Comparison of ENCODE assay signal across 18 cellular contexts in genomic region chr16:82470506-82471196, GRCh38.
DNase-seq lines count a peak whose midpoint lies in the region; ATAC-seq and TF ChIP-seq lines count a peak whose summit lies in the region.
"Had no signal": no experiment of that assay in that cellular context is flagged by ENCODE, and none has a peak within 500 bp of the region (broad histone marks: within the 10 kb centered on the region; RNA-seq: fewer than 3 reads in every experiment).

No MANE protein-coding gene starts in this region.

- H3K4me3 ChIP-seq in gastroesophageal sphincter: no peak overlapping the region

- H3K4me1 Mint-ChIP-seq in neural crest cell: peaks cover 12% of the 10 kb centered on the region
- H3K4me1 Mint-ChIP-seq: activated naive CD4-positive, alpha-beta T cell treated with anti-CD3 and anti-CD28 coated beads, Interleukin-2, amount 10 ng/mL, durations not matched to agents 7 days and 5 days; central memory CD8-positive, alpha-beta T cell had no signal

- no peak overlapping the region for H3K27ac ChIP-seq in gastroesophageal sphincter

- ATAC-seq in gastroesophageal sphincter (no peak), GM21619 (IDR thresholded peaks at IDR 0.05; ENCODE audit: unreplicated experiment) (no peak), HG03432 (IDR thresholded peaks at IDR 0.05; ENCODE audit: unreplicated experiment) (no peak), HG02840 (IDR thresholded peaks at IDR 0.05; ENCODE audit: low FRiP score, unreplicated experiment) (no peak)
- ATAC-seq: activated T-cell treated with anti-CD3 and anti-CD28 coated beads, Interleukin-2, amount 50 U/mL, for 72 hours; esophagus mucosa; sciatic nerve had no signal

- no peaks in the 10 kb centered on the region for H3K9me3 Mint-ChIP-seq in neural crest cell

- H3K36me3 ChIP-seq in gastroesophageal sphincter: no peaks in the 10 kb centered on the region

- H3K4me3 Mint-ChIP-seq in neural crest cell: no peak overlapping the region
- H3K4me3 Mint-ChIP-seq: activated naive CD4-positive, alpha-beta T cell treated with anti-CD3 and anti-CD28 coated beads, Interleukin-2, amount 10 ng/mL, durations not matched to agents 7 days and 5 days; activated T-cell treated with anti-CD3 and anti-CD28 coated beads, Interleukin-2, amount 50 U/mL, for 72 hours; central memory CD8-positive, alpha-beta T cell had no signal

- peaks cover 11% of the 10 kb centered on the region for H3K27me3 Mint-ChIP-seq in neural crest cell (ENCODE audit: low read depth)
- H3K27me3 Mint-ChIP-seq: activated naive CD4-positive, alpha-beta T cell treated with anti-CD3 and anti-CD28 coated beads, Interleukin-2, amount 10 ng/mL, durations not matched to agents 7 days and 5 days had no signal

- H3K4me1 ChIP-seq in gastroesophageal sphincter: no peaks in the 10 kb centered on the region

- WGBS in gastroesophageal sphincter (ENCODE audit: low coverage in 1 of 2), 2 donors: 31 to 37% methylated on average over 4 to 7 of the region's 11 CpGs

- no peak for TF ChIP-seq POLR2A in gastroesophageal sphincter (IDR thresholded peaks at IDR 0.05)

- no peak overlapping the region for H3K27ac Mint-ChIP-seq in neural crest cell (ENCODE audit: unreplicated experiment)
- H3K27ac Mint-ChIP-seq: activated naive CD4-positive, alpha-beta T cell treated with anti-CD3 and anti-CD28 coated beads, Interleukin-2, amount 10 ng/mL, durations not matched to agents 7 days and 5 days; activated T-cell treated with anti-CD3 and anti-CD28 coated beads, Interleukin-2, amount 50 U/mL, for 72 hours had no signal

- DNase-seq in DMS 273 treated with DMSO at 0.1 percent for 48 hours (lab: John Stamatoyannopoulos, UW): peak; percentile 14
- peak; percentile 16 for DNase-seq in NCI-H460 (ENCODE audit: extremely low read depth, low read depth)
- peak; percentile 1 for DNase-seq in fibroblast of peridontal ligament (ENCODE audit: extremely low read depth)
- peak; percentile 8 for DNase-seq in neural crest cell (ENCODE audit: low read depth, low spot score)
- DNase-seq: activated naive CD4-positive, alpha-beta T cell treated with anti-CD3 and anti-CD28 coated beads, Interleukin-2, amount 10 ng/mL, durations not matched to agents 7 days and 5 days; activated T-cell treated with anti-CD3 and anti-CD28 coated beads, Interleukin-2, amount 50 U/mL, for 72 hours; C1 segment of cervical spinal cord; GDM1; Kasumi-1; NCI-H2081 treated with DMSO at 0.1 percent for 48 hours; SW 1271 had no signal

- peaks cover 14% of the 10 kb centered on the region for H3K27me3 ChIP-seq in gastroesophageal sphincter

- H3K9me3 ChIP-seq in gastroesophageal sphincter: peaks cover 0 to 10% (median 0%) of the 10 kb centered on the region in 3 donors

- no peak for TF ChIP-seq EP300 in gastroesophageal sphincter (IDR thresholded peaks at IDR 0.05)

- no peaks in the 10 kb centered on the region for H3K36me3 Mint-ChIP-seq in neural crest cell (ENCODE audit: low read depth)
- H3K36me3 Mint-ChIP-seq: activated naive CD4-positive, alpha-beta T cell treated with anti-CD3 and anti-CD28 coated beads, Interleukin-2, amount 10 ng/mL, durations not matched to agents 7 days and 5 days had no signal

- TF ChIP-seq CTCF in neural crest cell (conservative IDR thresholded peaks at IDR 0.05) (no peak), gastroesophageal sphincter (IDR thresholded peaks at IDR 0.05) (no peak)
